18 cellular contexts compared by ENCODE assay signal in genomic region chr11:10473371-10473770, GRCh38.
"Had no signal": no experiment of that assay in that cellular context is flagged by ENCODE, and none has a peak within 500 bp of the region (broad histone marks: within the 10 kb centered on the region; RNA-seq: fewer than 3 reads in every experiment).

No MANE protein-coding gene starts in this region.

- ATAC-seq: activated CD4-positive, alpha-beta T cell treated with anti-CD3 and anti-CD28 coated beads for 36 hours; activated CD8-positive, alpha-beta memory T cell treated with anti-CD3 and anti-CD28 coated beads, Interleukin-2, amount 10 ng/mL, durations not matched to agents 7 days and 5 days; pancreas; sciatic nerve; upper lobe of right lung had no signal

- H3K27ac Mint-ChIP-seq: activated CD4-positive, alpha-beta memory T cell treated with anti-CD3 and anti-CD28 coated beads for 36 hours; activated CD4-positive, alpha-beta T cell treated with anti-CD3 and anti-CD28 coated beads for 36 hours; activated CD8-positive, alpha-beta memory T cell treated with anti-CD3 and anti-CD28 coated beads, Interleukin-2, amount 10 ng/mL, durations not matched to agents 7 days and 5 days had no signal

- H3K9me3 Mint-ChIP-seq: activated CD4-positive, alpha-beta memory T cell treated with anti-CD3 and anti-CD28 coated beads for 36 hours had no signal

- H3K27ac ChIP-seq: pancreas, stomach, thoracic aorta, upper lobe of right lung had no signal

- H3K4me3 Mint-ChIP-seq: activated CD4-positive, alpha-beta memory T cell treated with anti-CD3 and anti-CD28 coated beads for 36 hours; activated CD4-positive, alpha-beta T cell treated with anti-CD3 and anti-CD28 coated beads for 36 hours; activated CD8-positive, alpha-beta memory T cell treated with anti-CD3 and anti-CD28 coated beads, Interleukin-2, amount 10 ng/mL, durations not matched to agents 7 days and 5 days; neural crest cell had no signal

- FAIRE-seq: astrocyte, bronchial epithelial cell, endometrium, pancreas had no signal

- DNase-seq: activated CD4-positive, alpha-beta memory T cell treated with anti-CD3 and anti-CD28 coated beads for 36 hours; activated CD4-positive, alpha-beta T cell treated with anti-CD3 and anti-CD28 coated beads for 36 hours; activated CD8-positive, alpha-beta memory T cell treated with anti-CD3 and anti-CD28 coated beads, Interleukin-2, amount 10 ng/mL, durations not matched to agents 7 days and 5 days; activated effector memory CD4-positive, alpha-beta T cell treated with Interleukin-2 at 50 U/mL for 16 hours; activated naive CD4-positive, alpha-beta T cell treated with anti-CD3 and anti-CD28 coated beads, Interleukin-2, amount 50 U/mL, for 16 hours; activated T-cell treated with anti-CD3 and anti-CD28 coated beads, Interleukin-2, amount 50 U/mL, for 1 hour; kidney glomerular epithelial cell; pancreas; stomach; T-helper 9 cell; upper lobe of right lung had no signal

- H3K36me3 ChIP-seq: pancreas, thoracic aorta, upper lobe of right lung had no signal

- H3K27me3 Mint-ChIP-seq: activated CD4-positive, alpha-beta memory T cell treated with anti-CD3 and anti-CD28 coated beads for 36 hours; activated CD4-positive, alpha-beta T cell treated with anti-CD3 and anti-CD28 coated beads for 36 hours; activated CD8-positive, alpha-beta memory T cell treated with anti-CD3 and anti-CD28 coated beads, Interleukin-2, amount 10 ng/mL, durations not matched to agents 7 days and 5 days had no signal

- H3K4me1 Mint-ChIP-seq: neural crest cell had no signal

- H3K9me3 ChIP-seq: pancreas, stomach, thoracic aorta, upper lobe of right lung had no signal

- H3K4me1 ChIP-seq: pancreas, upper lobe of right lung had no signal

- H3K4me3 ChIP-seq: dorsolateral prefrontal cortex, pancreas, stomach, thoracic aorta, upper lobe of right lung had no signal

- H3K27me3 ChIP-seq: dorsolateral prefrontal cortex, pancreas, stomach, upper lobe of right lung had no signal
